ENCODE assay signal across 17 cellular contexts in genomic region chr5:88955403-88955802, GRCh38.
DNase-seq lines count a peak whose midpoint lies in the region; ATAC-seq, FAIRE-seq and TF ChIP-seq lines count a peak whose summit lies in the region.
"Had no signal": no experiment of that assay in that cellular context is flagged by ENCODE, and none has a peak within 500 bp of the region (broad histone marks: within the 10 kb centered on the region; RNA-seq: fewer than 3 reads in every experiment).

No MANE protein-coding gene starts in this region.

- H3K18ac ChIP-seq in H9 (ENCODE audit: insufficient read length, low read depth, low read length) (no peak overlapping the region), H1 (ENCODE audit: extremely low read depth, low read length) (no peak overlapping the region)

- H2AK5ac ChIP-seq in H9 (ENCODE audit: insufficient read length, low read length), result no peak overlapping the region
- H2AK5ac ChIP-seq in H1 (ENCODE audit: low read depth, low read length), result no peak overlapping the region

- H2BK120ac ChIP-seq in H9 (ENCODE audit: low read depth, low read length, poor library complexity, severe bottlenecking) (no peak overlapping the region), H1 (replicated peaks; ENCODE audit: low read depth, low read length) (no peak overlapping the region)

- H3K27me3 ChIP-seq in H9 (ENCODE audit: insufficient read depth, low read length), result no peaks in the 10 kb centered on the region
- H3K27me3 ChIP-seq in H1 (replicated peaks in 1 of 4; ENCODE audit: control insufficient read depth in 3 of 4, extremely low read depth in 1 of 4, insufficient read depth in 3 of 4, low read length in 3 of 4), result no peaks in the 10 kb centered on the region
- H3K27me3 ChIP-seq in neural progenitor cell, result no peaks in the 10 kb centered on the region
- H3K27me3 ChIP-seq: BLaER1 treated with 17β-estradiol and CSF1 and Interleukin-3, amounts not matched to agents 10 nM and 100 nM had no signal

- TF ChIP-seq RAD21 in H1 (IDR thresholded peaks at IDR 0.05 in 1 of 2, conservative IDR thresholded peaks at IDR 0.05 in 1 of 2; ENCODE audit: low read depth in 2 of 2, low read length in 2 of 2), result no peak

- no peak overlapping the region for H3K9ac ChIP-seq in H9 (ENCODE audit: extremely low read depth, insufficient read length, low read length)
- no peak overlapping the region for H3K9ac ChIP-seq in H1 (replicated peaks in 1 of 4; ENCODE audit: extremely low read depth in 1 of 4, low read depth in 3 of 4, low read length in 3 of 4)
- no peak overlapping the region for H3K9ac ChIP-seq in neural progenitor cell
- H3K9ac ChIP-seq: BLaER1 treated with 17β-estradiol and CSF1 and Interleukin-3, amounts not matched to agents 10 nM and 100 nM had no signal

- POLR2A ChIA-PET in H1 (lab: Charles Lee; ENCODE audit: partially characterized antibody), result interaction anchor here (1.3 kb wide), 1 partner anchor 11 kb away, joined by 4 read pairs; no protein-coding TSS in a partner anchor

- H3K4me3 Mint-ChIP-seq in H9 (no peak overlapping the region; a peak in 1 of 5 replicates), neural progenitor cell (no peak overlapping the region)
- H3K4me3 Mint-ChIP-seq: CD4-positive, CD25-positive, alpha-beta regulatory T cell had no signal

- H4K20me1 ChIP-seq in H9 (ENCODE audit: control insufficient read depth, insufficient read depth, insufficient read length) (no peaks in the 10 kb centered on the region), H1 (replicated peaks in 1 of 2; ENCODE audit: control insufficient read depth in 1 of 2, insufficient read depth in 2 of 2, low read length in 2 of 2) (no peaks in the 10 kb centered on the region), neural progenitor cell (ENCODE audit: low read depth) (no peaks in the 10 kb centered on the region)
- H4K20me1 ChIP-seq: BLaER1 treated with 17β-estradiol and CSF1 and Interleukin-3, amounts not matched to agents 10 nM and 100 nM had no signal

- H3K9me3 ChIP-seq in H9 (ENCODE audit: control insufficient read depth, low read depth, low read length) (no peaks in the 10 kb centered on the region), H1 (ENCODE audit: insufficient read depth in 2 of 2, low read depth in 1 of 2, low read length in 1 of 2) (no peaks in the 10 kb centered on the region), neural progenitor cell (ENCODE audit: low read depth) (no peaks in the 10 kb centered on the region)
- H3K9me3 ChIP-seq: BLaER1 treated with 17β-estradiol and CSF1 and Interleukin-3, amounts not matched to agents 10 nM and 100 nM had no signal

- H3K23ac ChIP-seq in H9 (ENCODE audit: insufficient read length, low read depth, low read length), result no peak overlapping the region
- H3K23ac ChIP-seq in H1 (ENCODE audit: insufficient read length), result no peak overlapping the region

- H3K27me3 Mint-ChIP-seq in H9 (ENCODE audit: low read depth) (no peaks in the 10 kb centered on the region), neural progenitor cell (ENCODE audit: insufficient read depth, low read depth) (no peaks in the 10 kb centered on the region)

- no peak for TF ChIP-seq POLR2A in H1 (IDR thresholded peaks at IDR 0.05; ENCODE audit: control extremely low read depth in 1 of 2, low read depth in 2 of 2, low read length in 2 of 2)
- no peak for TF ChIP-seq POLR2A in H54 (IDR thresholded peaks at IDR 0.05; ENCODE audit: low read depth, low read length)

- no peak overlapping the region for H2BK12ac ChIP-seq in H9 (ENCODE audit: insufficient read length, low read depth, low read length)
- H2BK12ac ChIP-seq in H1 (ENCODE audit: low read depth, low read length), result no peak overlapping the region

- no peak overlapping the region for H3K56ac ChIP-seq in H9 (ENCODE audit: insufficient read length, low read depth, low read length)
- H3K56ac ChIP-seq in H1 (replicated peaks; ENCODE audit: insufficient read length, low read depth, low read length), result no peak overlapping the region

- H2AFZ ChIP-seq in H9 (ENCODE audit: low read length), result no peak overlapping the region
- H2AFZ ChIP-seq in H1 (ENCODE audit: low read length), result no peak overlapping the region
- H2AFZ ChIP-seq in neural progenitor cell (replicated peaks), result no peak overlapping the region

- H3K27ac ChIP-seq in H9 (ENCODE audit: insufficient read length, low read depth, low read length) (no peak overlapping the region), H1 (ENCODE audit: low read depth, low read length) (no peak overlapping the region), neural progenitor cell (no peak overlapping the region)
- H3K27ac ChIP-seq: BLaER1 treated with 17β-estradiol and CSF1 and Interleukin-3, amounts not matched to agents 10 nM and 100 nM had no signal

- CTCF ChIA-PET in H1 (lab: Charles Lee; ENCODE audit: partially characterized antibody), result interaction anchor here (1.0 to 1.3 kb wide), 2 partner anchors 11 to 215 kb away, joined by 3 to 4 read pairs; no protein-coding TSS in a partner anchor

- peaks cover 10% of the 10 kb centered on the region; the same call in 1 of the 2 replicates for H3K4me1 ChIP-seq in H9 (ENCODE audit: insufficient read depth, low read length)
- H3K4me1 ChIP-seq in H1 (replicated peaks in 1 of 4; ENCODE audit: control insufficient read depth in 3 of 4, insufficient read depth in 4 of 4, low read length in 3 of 4), result peaks cover 2 to 8% (median 3%) of the 10 kb centered on the region in 4 experiments; a peak in 4 of 7 replicates
- peaks cover 11% of the 10 kb centered on the region for H3K4me1 ChIP-seq in neural progenitor cell
- H3K4me1 ChIP-seq: BLaER1 treated with 17β-estradiol and CSF1 and Interleukin-3, amounts not matched to agents 10 nM and 100 nM had no signal

- no peaks in the 10 kb centered on the region for H3K23me2 ChIP-seq in H9 (ENCODE audit: insufficient read length, low read depth, low read length, poor library complexity, severe bottlenecking)
- no peaks in the 10 kb centered on the region for H3K23me2 ChIP-seq in H1 (ENCODE audit: low read depth, low read length)

- no peak overlapping the region for H4K8ac ChIP-seq in H9 (replicated peaks; ENCODE audit: insufficient read length, low read depth, low read length)
- no peak overlapping the region for H4K8ac ChIP-seq in H1 (ENCODE audit: extremely low read depth, insufficient read depth, low read length)

- H3K79me2 ChIP-seq in H9 (ENCODE audit: insufficient read depth, low read length), result no peaks in the 10 kb centered on the region
- no peaks in the 10 kb centered on the region for H3K79me2 ChIP-seq in H1 (ENCODE audit: control insufficient read depth in 1 of 2, insufficient read depth in 2 of 2, low read length in 2 of 2)
- H3K79me2 ChIP-seq in neural progenitor cell (ENCODE audit: low read depth), result no peaks in the 10 kb centered on the region

- H3T11ph ChIP-seq in H9 (ENCODE audit: low read length), result no peak overlapping the region

- H3K14ac ChIP-seq in H9 (ENCODE audit: insufficient read depth, low read length), result no peak overlapping the region
- H3K14ac ChIP-seq in H1 (ENCODE audit: insufficient read length), result no peak overlapping the region

- TF ChIP-seq CTCF in H9 (conservative IDR thresholded peaks at IDR 0.05) (no peak), H1 (IDR thresholded peaks at IDR 0.05; ENCODE audit: control extremely low read depth in 1 of 3, insufficient read depth in 1 of 3, low read depth in 1 of 3, low read length in 3 of 3) (no peak), neural progenitor cell (IDR thresholded peaks at IDR 0.05) (no peak)

- peak overlapping the region in 2 of 3 experiments; percentile 21 to 66; a peak in 5 of 7 replicates for H3K27ac Mint-ChIP-seq in H9
- no peak overlapping the region for H3K27ac Mint-ChIP-seq in neural progenitor cell
- H3K27ac Mint-ChIP-seq: CD4-positive, CD25-positive, alpha-beta regulatory T cell had no signal

- peak; percentile 86 for FAIRE-seq in H1 (lab: Jason Lieb, UNC)
- no peak for FAIRE-seq in H54 (lab: Jason Lieb, UNC)
- FAIRE-seq: GM12878, GM18507, HTR-8/SVneo, K562 had no signal

- ATAC-seq in GM19463 (IDR thresholded peaks at IDR 0.05; ENCODE audit: unreplicated experiment), result no peak
- ATAC-seq: GM12878, HCT116, K562 had no signal

- DNase-seq in H9, result no peak
- no peak for DNase-seq in H1 (ENCODE audit: low read depth in 1 of 2, low spot score in 2 of 2)
- DNase-seq in neural progenitor cell (ENCODE audit: low spot score), result peak; percentile 8
- no peak for DNase-seq in H54 (ENCODE audit: insufficient read length, low spot score)
- no peak for DNase-seq in NCI-H1417 (lab: John Stamatoyannopoulos, UW)
- no peak for DNase-seq in NCI-H2196 (lab: John Stamatoyannopoulos, UW; ENCODE audit: unreplicated experiment)
- DNase-seq: ACHN; CD4-positive, CD25-positive, alpha-beta regulatory T cell; DMS53; GOT3 had no signal

- H2BK15ac ChIP-seq in H9 (ENCODE audit: low read depth, low read length) (no peak overlapping the region), H1 (ENCODE audit: low read length) (no peak overlapping the region)

- WGBS in H9 (ENCODE audit: extremely low coverage, insufficient read length, low lambda C conversion rate), result no CpG with 5 or more reads among the region's 4 CpGs
- WGBS in H1 (ENCODE audit: extremely low coverage in 1 of 2, insufficient coverage in 1 of 2, insufficient read length in 1 of 2, insufficient replicate concordance in 2 of 2, low coverage in 1 of 2, low lambda C conversion rate in 2 of 2, missing lambda C conversion rate in 1 of 2), 2 experiments, result 54% methylated on average over 4 of the region's 4 CpGs; no CpG with 5 or more reads in 1 of the 2 experiments

- H3K36me3 ChIP-seq in H1 (ENCODE audit: control insufficient read depth in 2 of 4, insufficient read depth in 4 of 4, low read length in 3 of 4), result no peaks in the 10 kb centered on the region
- H3K36me3 ChIP-seq in neural progenitor cell, result no peaks in the 10 kb centered on the region
- H3K36me3 ChIP-seq: BLaER1 treated with 17β-estradiol and CSF1 and Interleukin-3, amounts not matched to agents 10 nM and 100 nM had no signal

- no peaks in the 10 kb centered on the region for H3F3A ChIP-seq in neural progenitor cell (ENCODE audit: low read depth)

- H3K9me3 Mint-ChIP-seq in H9 (no peaks in the 10 kb centered on the region), neural progenitor cell (no peaks in the 10 kb centered on the region)

- H2BK20ac ChIP-seq in H9 (ENCODE audit: low read depth, low read length, poor library complexity, severe bottlenecking) (no peak overlapping the region), H1 (ENCODE audit: low read length) (no peak overlapping the region)

- H3K4me2 ChIP-seq in H9 (ENCODE audit: insufficient read depth, insufficient read length, low read length) (peak overlapping the region; percentile 6), H1 (ENCODE audit: insufficient read depth in 1 of 2, low read depth in 2 of 2, low read length in 2 of 2) (peak overlapping the region; percentile 7 to 16; a peak in 2 of 4 replicates), neural progenitor cell (peak overlapping the region; percentile 6)
- H3K4me2 ChIP-seq: BLaER1 treated with 17β-estradiol and CSF1 and Interleukin-3, amounts not matched to agents 10 nM and 100 nM had no signal

- H3K79me1 ChIP-seq in H9 (ENCODE audit: insufficient read depth, low read depth, low read length, poor library complexity, severe bottlenecking) (no peaks in the 10 kb centered on the region), H1 (ENCODE audit: low read depth, low read length) (no peaks in the 10 kb centered on the region)

- H3K4ac ChIP-seq in H9 (ENCODE audit: low read depth, low read length) (no peak overlapping the region), H1 (replicated peaks; ENCODE audit: insufficient read length, low read depth, low read length) (no peak overlapping the region)

- H4K91ac ChIP-seq in H9 (ENCODE audit: insufficient read length, low read depth, low read length) (no peak overlapping the region), H1 (replicated peaks; ENCODE audit: insufficient read length, low read length) (no peak overlapping the region)

- H2BK5ac ChIP-seq in H9 (ENCODE audit: insufficient read length, low read length), result no peak overlapping the region
- H2BK5ac ChIP-seq in H1 (ENCODE audit: low read depth, low read length), result no peak overlapping the region

- H4K5ac ChIP-seq in H9 (ENCODE audit: insufficient read length, low read depth, low read length) (no peak overlapping the region), H1 (ENCODE audit: insufficient read length, low read depth, low read length) (no peak overlapping the region)

- peak overlapping the region in 1 of 4 experiments; percentile 29; a peak in 1 of 8 replicates for H3K4me3 ChIP-seq in H1 (ENCODE audit: extremely low read depth in 1 of 4, insufficient read depth in 2 of 4, low read depth in 3 of 4, low read length in 4 of 4)
- H3K4me3 ChIP-seq in neural progenitor cell, result no peak overlapping the region
- H3K4me3 ChIP-seq: BLaER1 treated with 17β-estradiol and CSF1 and Interleukin-3, amounts not matched to agents 10 nM and 100 nM; GM12878; K562 had no signal

- H3K4me1 Mint-ChIP-seq in H9 (peaks cover 18 to 25% of the 10 kb centered on the region in 2 experiments), neural progenitor cell (no peaks in the 10 kb centered on the region)
- H3K4me1 Mint-ChIP-seq: CD4-positive, CD25-positive, alpha-beta regulatory T cell had no signal

- H3K36me3 Mint-ChIP-seq in H9 (ENCODE audit: insufficient read depth in 1 of 3, low read depth in 3 of 3) (no peaks in the 10 kb centered on the region), neural progenitor cell (no peaks in the 10 kb centered on the region)
- H3K36me3 Mint-ChIP-seq: CD4-positive, CD25-positive, alpha-beta regulatory T cell had no signal

- no peak for TF ChIP-seq EP300 in H1 (IDR thresholded peaks at IDR 0.05; ENCODE audit: borderline replicate concordance in 1 of 2, low read depth in 2 of 2, low read length in 2 of 2)
